In genomic region chr12:4270016-4270669, GRCh38 we compare ENCODE assay signal across 8 cellular contexts. TPM values are rescaled to one million over a fixed set of nuclear protein-coding genes. Genes with fewer than 3 reads are reported as not detected.
DNase-seq lines count a peak whose midpoint lies in the region; ATAC-seq and TF ChIP-seq lines count a peak whose summit lies in the region.

No MANE protein-coding gene starts in this region.

- peak overlapping the region; percentile 98 for H3K27ac Mint-ChIP-seq in stimulated activated effector memory CD8-positive, alpha-beta T cell treated with anti-CD3 and anti-CD28 coated beads, Interleukin-12 subunit alpha, Interleukin-12 subunit beta, amount 100 ng/mL, for 72 hours

- peak; percentile 41 for ATAC-seq in left colon
- no peak for ATAC-seq in stimulated activated effector memory CD8-positive, alpha-beta T cell treated with anti-CD3 and anti-CD28 coated beads, Interleukin-12 subunit alpha, Interleukin-12 subunit beta, amount 100 ng/mL, for 72 hours
- ATAC-seq in PC-3: no peak
- no peak for ATAC-seq in HG02973 (IDR thresholded peaks at IDR 0.05; ENCODE audit: unreplicated experiment)

- H3K4me2 ChIP-seq in KMS-11 (peak overlapping the region; percentile 81), PC-3 (ENCODE audit: low read length) (no peak overlapping the region)

- intact Hi-C loops in left colon (cut with DNase I, micrococcal nuclease) (loop anchor here in 1 of 2 donors (5.0 to 10.0 kb wide), 3 partner anchors 153 to 395 kb away; partner anchors contain the start of gene PARP11), PC-3 (cut with micrococcal nuclease) (no loop called here)

- H3K36me3 ChIP-seq in KMS-11 (ENCODE audit: insufficient read depth) (no peaks in the 10 kb centered on the region), PC-3 (ENCODE audit: low read depth, low read length) (no peaks in the 10 kb centered on the region)

- peak overlapping the region; percentile 96 for H3K4me3 Mint-ChIP-seq in stimulated activated effector memory CD8-positive, alpha-beta T cell treated with anti-CD3 and anti-CD28 coated beads, Interleukin-12 subunit alpha, Interleukin-12 subunit beta, amount 100 ng/mL, for 72 hours

- H3K9ac ChIP-seq in KMS-11: peak overlapping the region; percentile 73; the same call in 1 of the 2 replicates
- H3K9ac ChIP-seq in PC-3 (ENCODE audit: low read length): no peak overlapping the region

- H3K9me3 Mint-ChIP-seq in stimulated activated effector memory CD8-positive, alpha-beta T cell treated with anti-CD3 and anti-CD28 coated beads, Interleukin-12 subunit alpha, Interleukin-12 subunit beta, amount 100 ng/mL, for 72 hours: no peaks in the 10 kb centered on the region

- H3K79me2 ChIP-seq in KMS-11 (ENCODE audit: insufficient read depth, low read depth) (peaks cover 16% of the 10 kb centered on the region), PC-3 (ENCODE audit: low read length) (no peaks in the 10 kb centered on the region)

- H3K9me2 ChIP-seq in PC-3 (replicated peaks; ENCODE audit: low read length): no peaks in the 10 kb centered on the region

- H3K27ac ChIP-seq in KMS-11 (no peak overlapping the region; the same call in 1 of the 2 replicates), PC-3 (ENCODE audit: low read length) (no peak overlapping the region)

- CTCF ChIA-PET in PC-3 (lab: Charles Lee): no interaction called here

- H3K4me1 ChIP-seq in KMS-11 (ENCODE audit: low read depth, poor library complexity, severe bottlenecking): peaks cover 14% of the 10 kb centered on the region
- H3K4me1 ChIP-seq in PC-3 (ENCODE audit: insufficient read depth, low read length): no peaks in the 10 kb centered on the region

- H3K36me3 Mint-ChIP-seq in stimulated activated effector memory CD8-positive, alpha-beta T cell treated with anti-CD3 and anti-CD28 coated beads, Interleukin-12 subunit alpha, Interleukin-12 subunit beta, amount 100 ng/mL, for 72 hours: peaks cover 71% of the 10 kb centered on the region

- peaks cover 24% of the 10 kb centered on the region for H3K4me1 Mint-ChIP-seq in stimulated activated effector memory CD8-positive, alpha-beta T cell treated with anti-CD3 and anti-CD28 coated beads, Interleukin-12 subunit alpha, Interleukin-12 subunit beta, amount 100 ng/mL, for 72 hours

- BruUV-seq in PC-3 (replicated peaks; lab: Mats Ljungman, UMichigan): no TSS peak

- no peak for TF ChIP-seq CTCF in KMS-11 (conservative IDR thresholded peaks at IDR 0.05; ENCODE audit: low read depth, low read length)
- no peak for TF ChIP-seq CTCF in PC-3 (conservative IDR thresholded peaks at IDR 0.05; ENCODE audit: low read depth, low read length)

- POLR2A ChIA-PET in PC-3 (lab: Charles Lee; ENCODE audit: unreplicated experiment): no interaction called here

- H3K27me3 ChIP-seq in KMS-11 (ENCODE audit: insufficient read depth, low read depth): peaks cover 38% of the 10 kb centered on the region; the same call in 1 of the 2 replicates
- H3K27me3 ChIP-seq in PC-3 (ENCODE audit: low read length): peaks cover 87% of the 10 kb centered on the region

- no peaks in the 10 kb centered on the region for H3K9me3 ChIP-seq in PC-3 (ENCODE audit: low read length)

- peak overlapping the region; percentile 90 for H2AFZ ChIP-seq in KMS-11 (ENCODE audit: low read depth)
- no peak overlapping the region for H2AFZ ChIP-seq in PC-3 (ENCODE audit: low read length)

- no peaks in the 10 kb centered on the region for H4K20me1 ChIP-seq in KMS-11 (ENCODE audit: insufficient read depth)
- no peaks in the 10 kb centered on the region for H4K20me1 ChIP-seq in PC-3 (ENCODE audit: low read length)

- no peak overlapping the region for H3K4me3 ChIP-seq in KMS-11 (IDR thresholded peaks at IDR 0.05; ENCODE audit: insufficient read depth, low read depth, low read length)
- H3K4me3 ChIP-seq in PC-3 (ENCODE audit: low read length): no peak overlapping the region

- H3F3A ChIP-seq in PC-3 (ENCODE audit: low read length, unreplicated experiment): no peaks in the 10 kb centered on the region

- peak; percentile 31 for DNase-seq in activated effector memory CD4-positive, alpha-beta T cell treated with Interleukin-2 at 50 U/mL for 16 hours
- DNase-seq in left colon: peak; percentile 58 to 62
- DNase-seq in stimulated activated effector memory CD8-positive, alpha-beta T cell treated with anti-CD3 and anti-CD28 coated beads, Interleukin-12 subunit alpha, Interleukin-12 subunit beta, amount 100 ng/mL, for 72 hours (ENCODE audit: low spot score in 2 of 2): peak in 1 of 2 donors; percentile 81
- DNase-seq in NCI-H1105 (lab: John Stamatoyannopoulos, UW): no peak
- no peak for DNase-seq in OCI-M1 (lab: John Stamatoyannopoulos, UW)
- no peak for DNase-seq in PC-3

RNA-seq across cellular contexts. Expression of gene CCND2, which starts 3.4 kb away (rescaled TPM):
- 100 to 1,000 TPM in 1 of 2 donors, 10 to 100 TPM in 1; 97.7 to 106 TPM for total RNA-seq in left colon
- not detected in 2 replicates for total RNA-seq in PC-3 (2014; rRNA removed)

RNA-seq across cellular contexts. Expression of gene TIGAR, which starts 50.9 kb away (rescaled TPM):
- 10 to 100 TPM; 13.0 to 14.4 TPM for total RNA-seq in left colon
- total RNA-seq in PC-3 (2014; rRNA removed): 3.7 and 4.6 TPM in 2 replicates

Comparison
In these comparisons a context has a peak if more than half of its experiments do, and no peak if none do; other contexts are left out.
1. DNase-seq: peak in activated effector memory CD4-positive, alpha-beta T cell treated with Interleukin-2 at 50 U/mL for 16 hours (single experiment) and left colon (2 of 2); none in NCI-H1105 (single experiment), OCI-M1 (single experiment) and PC-3 (single experiment).
2. RNA of gene CCND2, which starts 3.4 kb away (total RNA-seq): 97.7 to 106 TPM in left colon; not detected in PC-3; every median in the first group is over 10 times any median in the second.